1 cellular context compared by ENCODE assay signal in the genomic region with DNA sequence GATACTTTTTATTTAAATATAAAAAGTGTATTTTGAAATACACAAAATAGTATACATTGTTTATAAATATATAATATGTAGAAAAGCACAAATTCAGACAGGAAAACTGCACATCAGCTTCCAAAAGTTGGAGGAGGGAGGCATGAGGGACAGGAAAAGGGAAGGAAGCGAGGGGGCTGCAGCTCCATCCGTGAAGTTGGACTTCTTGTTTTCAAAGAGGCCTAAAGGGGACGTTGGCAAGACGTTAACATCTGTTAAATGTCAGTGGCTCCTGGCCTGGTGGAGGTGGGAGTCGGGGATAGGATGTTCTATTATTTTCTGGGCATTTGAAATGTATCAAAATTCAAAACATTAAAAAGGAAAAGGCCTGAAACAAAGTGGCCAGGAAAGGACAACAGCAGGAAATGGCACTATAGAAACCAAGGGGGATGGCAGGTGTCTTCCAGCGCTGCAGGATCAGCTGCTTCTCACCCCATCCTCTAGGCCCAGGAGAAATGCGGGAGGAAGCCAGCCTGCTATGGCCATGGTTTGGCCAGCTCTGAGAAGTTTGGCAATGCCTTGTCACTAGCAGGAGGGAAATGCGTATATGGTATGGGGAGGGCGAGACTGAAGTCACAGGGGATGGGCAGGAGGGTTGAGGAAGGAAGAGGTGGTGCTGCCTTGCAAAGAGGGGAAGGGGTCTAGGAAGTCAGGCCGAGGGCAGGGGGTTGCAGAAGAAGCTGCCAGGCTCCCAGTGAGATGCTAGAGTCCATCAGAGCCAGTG.
TF ChIP-seq lines count a peak whose summit lies in the region.

No MANE protein-coding gene starts in this region.

TF ChIP-seq in IMR-90, 13 proteins besides CTCF, POLR2A, EP300 and RAD21 (continued from another document):
- no peak for TF ChIP-seq ELK1 (IDR thresholded peaks at IDR 0.05; ENCODE audit: borderline replicate concordance, low read depth, low read length)
- no peak for TF ChIP-seq RCOR1 (IDR thresholded peaks at IDR 0.05; ENCODE audit: insufficient replicate concordance, low read length)
- TF ChIP-seq CEBPB (IDR thresholded peaks at IDR 0.05; ENCODE audit: low read depth, low read length): no peak
- no peak for TF ChIP-seq BHLHE40 (IDR thresholded peaks at IDR 0.05; ENCODE audit: low read depth, low read length)
- TF ChIP-seq CHD1 (IDR thresholded peaks at IDR 0.05; ENCODE audit: low read depth, low read length): no peak
- no peak for TF ChIP-seq MAZ (IDR thresholded peaks at IDR 0.05; ENCODE audit: borderline replicate concordance, low read depth, low read length)
- TF ChIP-seq RFX5 (IDR thresholded peaks at IDR 0.05; ENCODE audit: low read depth, low read length): no peak
- no peak for TF ChIP-seq MXI1 (IDR thresholded peaks at IDR 0.05; ENCODE audit: borderline replicate concordance, low read depth, low read length)
- no peak for TF ChIP-seq MAFK (IDR thresholded peaks at IDR 0.05; ENCODE audit: low read depth, low read length)
- TF ChIP-seq, protein P1, sequence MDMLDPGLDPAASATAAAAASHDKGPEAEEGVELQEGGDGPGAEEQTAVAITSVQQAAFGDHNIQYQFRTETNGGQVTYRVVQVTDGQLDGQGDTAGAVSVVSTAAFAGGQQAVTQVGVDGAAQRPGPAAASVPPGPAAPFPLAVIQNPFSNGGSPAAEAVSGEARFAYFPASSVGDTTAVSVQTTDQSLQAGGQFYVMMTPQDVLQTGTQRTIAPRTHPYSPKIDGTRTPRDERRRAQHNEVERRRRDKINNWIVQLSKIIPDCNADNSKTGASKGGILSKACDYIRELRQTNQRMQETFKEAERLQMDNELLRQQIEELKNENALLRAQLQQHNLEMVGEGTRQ (IDR thresholded peaks at IDR 0.05; ENCODE audit: low read depth, low read length): no peak
- TF ChIP-seq SMC3 (IDR thresholded peaks at IDR 0.05; ENCODE audit: low read depth, low read length): no peak
- no peak for TF ChIP-seq FOS (IDR thresholded peaks at IDR 0.05; ENCODE audit: low read depth, low read length)
